Comparison of ENCODE assay signal across 10 cellular contexts in the genomic region with DNA sequence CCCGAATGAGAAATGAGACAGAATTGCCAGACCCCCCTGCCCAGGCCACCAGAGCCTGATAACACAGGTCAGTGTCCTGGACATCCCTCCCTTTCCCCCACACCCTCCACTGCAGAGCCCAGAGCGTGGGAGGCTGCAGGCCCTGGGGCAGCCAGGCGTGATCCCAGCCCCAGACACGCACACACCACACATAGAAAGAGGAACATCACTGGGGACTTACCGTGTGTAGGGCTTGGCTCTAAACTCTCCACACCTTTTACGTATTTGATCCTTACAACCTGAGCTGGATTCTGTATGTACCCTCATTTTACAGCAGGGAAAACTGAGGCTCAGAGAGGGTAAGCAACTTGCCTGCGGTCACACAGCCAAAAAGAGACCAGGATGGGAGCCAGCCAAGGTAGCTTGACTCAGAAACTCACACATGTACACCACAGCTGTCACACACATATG. TPM values are rescaled to one million over a fixed set of nuclear protein-coding genes. Genes with fewer than 3 reads are reported as not detected.
DNase-seq lines count a peak whose midpoint lies in the region; ATAC-seq and TF ChIP-seq lines count a peak whose summit lies in the region.
"Had no signal": no experiment of that assay in that cellular context is flagged by ENCODE, and none has a peak within 500 bp of the region (broad histone marks: within the 10 kb centered on the region; RNA-seq: fewer than 3 reads in every experiment).

No MANE protein-coding gene starts in this region.

- peak; percentile 28 for ATAC-seq in HG03095 (IDR thresholded peaks at IDR 0.05; ENCODE audit: unreplicated experiment)
- no peak for ATAC-seq in stimulated activated effector memory CD8-positive, alpha-beta T cell treated with anti-CD3 and anti-CD28 coated beads, Interleukin-12 subunit alpha, Interleukin-12 subunit beta, amount 100 ng/mL, for 72 hours

- DNase-seq in T-helper 2 cell treated with Interferon-gamma antibody and Interleukin-4, amounts not matched to agents 5 μg/mL and 100 μg/mL, for 36 hours (ENCODE audit: low spot score), result no peak
- no peak for DNase-seq in T-helper 2 cell
- DNase-seq in activated CD4-positive, alpha-beta memory T cell treated with anti-CD3 and anti-CD28 coated beads for 36 hours, result no peak
- no peak for DNase-seq in stimulated activated effector memory CD8-positive, alpha-beta T cell treated with anti-CD3 and anti-CD28 coated beads, Interleukin-12 subunit alpha, Interleukin-12 subunit beta, amount 100 ng/mL, for 72 hours (ENCODE audit: low spot score in 2 of 2)
- no peak for DNase-seq in DMS114 treated with DMSO at 0.1 percent for 48 hours (lab: John Stamatoyannopoulos, UW; ENCODE audit: unreplicated experiment)
- DNase-seq in NCI-H1417 (lab: John Stamatoyannopoulos, UW), result no peak
- DNase-seq in Calu3, result no peak
- DNase-seq: activated CD4-positive, CD25-positive, alpha-beta regulatory T cell had no signal

- CTCF ChIA-PET in activated CD4-positive, alpha-beta memory T cell treated with anti-CD3 and anti-CD28 coated beads for 36 hours (lab: Charles Lee), result interaction anchor here (0.7 to 2.6 kb wide), 4 partner anchors 10 to 126 kb away, joined by 3 to 14 read pairs (median 4); partner anchors contain the start of gene EIF3G
- CTCF ChIA-PET in Calu3 (lab: Charles Lee), result interaction anchor here (0.6 kb wide), 1 partner anchor 18 kb away, joined by 3 read pairs; no protein-coding TSS in a partner anchor

- H3K4me3 Mint-ChIP-seq in T-helper 2 cell treated with Interferon-gamma antibody and Interleukin-4, amounts not matched to agents 5 μg/mL and 100 μg/mL, for 36 hours, result peak overlapping the region; percentile 36
- peak overlapping the region; percentile 48 for H3K4me3 Mint-ChIP-seq in activated CD4-positive, alpha-beta memory T cell treated with anti-CD3 and anti-CD28 coated beads for 36 hours
- peak overlapping the region; percentile 83 for H3K4me3 Mint-ChIP-seq in stimulated activated effector memory CD8-positive, alpha-beta T cell treated with anti-CD3 and anti-CD28 coated beads, Interleukin-12 subunit alpha, Interleukin-12 subunit beta, amount 100 ng/mL, for 72 hours
- no peak overlapping the region for H3K4me3 Mint-ChIP-seq in Calu3 (ENCODE audit: low read depth, unreplicated experiment)

- POLR2A ChIA-PET in activated CD4-positive, alpha-beta memory T cell treated with anti-CD3 and anti-CD28 coated beads for 36 hours (lab: Charles Lee), result interaction anchor here (1.3 to 7.2 kb wide), 2 partner anchors 12 to 97 kb away, joined by 6 to 76 read pairs; no protein-coding TSS in a partner anchor

- no peak for TF ChIP-seq CTCF in Calu3 (IDR thresholded peaks at IDR 0.05; ENCODE audit: unreplicated experiment)

- H3K36me3 Mint-ChIP-seq in T-helper 2 cell treated with Interferon-gamma antibody and Interleukin-4, amounts not matched to agents 5 μg/mL and 100 μg/mL, for 36 hours (ENCODE audit: low read depth), result peaks cover 15% of the 10 kb centered on the region
- peaks cover 19% of the 10 kb centered on the region for H3K36me3 Mint-ChIP-seq in activated CD4-positive, alpha-beta memory T cell treated with anti-CD3 and anti-CD28 coated beads for 36 hours
- peaks cover 58% of the 10 kb centered on the region for H3K36me3 Mint-ChIP-seq in stimulated activated effector memory CD8-positive, alpha-beta T cell treated with anti-CD3 and anti-CD28 coated beads, Interleukin-12 subunit alpha, Interleukin-12 subunit beta, amount 100 ng/mL, for 72 hours
- peaks cover 22% of the 10 kb centered on the region for H3K36me3 Mint-ChIP-seq in Calu3 (ENCODE audit: insufficient read depth, unreplicated experiment)

- peaks cover 49% of the 10 kb centered on the region for H3K4me1 Mint-ChIP-seq in T-helper 2 cell treated with Interferon-gamma antibody and Interleukin-4, amounts not matched to agents 5 μg/mL and 100 μg/mL, for 36 hours (ENCODE audit: low read depth)
- peaks cover 60% of the 10 kb centered on the region for H3K4me1 Mint-ChIP-seq in activated CD4-positive, alpha-beta memory T cell treated with anti-CD3 and anti-CD28 coated beads for 36 hours (ENCODE audit: low read depth)
- peaks cover 63% of the 10 kb centered on the region for H3K4me1 Mint-ChIP-seq in stimulated activated effector memory CD8-positive, alpha-beta T cell treated with anti-CD3 and anti-CD28 coated beads, Interleukin-12 subunit alpha, Interleukin-12 subunit beta, amount 100 ng/mL, for 72 hours
- H3K4me1 Mint-ChIP-seq in Calu3 (ENCODE audit: low read depth, unreplicated experiment), result peaks cover 7% of the 10 kb centered on the region

- BruUV-seq in Calu3 (replicated peaks; lab: Mats Ljungman, UMichigan), result no TSS peak

- no peaks in the 10 kb centered on the region for H3K9me3 Mint-ChIP-seq in T-helper 2 cell treated with Interferon-gamma antibody and Interleukin-4, amounts not matched to agents 5 μg/mL and 100 μg/mL, for 36 hours
- H3K9me3 Mint-ChIP-seq in activated CD4-positive, alpha-beta memory T cell treated with anti-CD3 and anti-CD28 coated beads for 36 hours, result no peaks in the 10 kb centered on the region
- no peaks in the 10 kb centered on the region for H3K9me3 Mint-ChIP-seq in stimulated activated effector memory CD8-positive, alpha-beta T cell treated with anti-CD3 and anti-CD28 coated beads, Interleukin-12 subunit alpha, Interleukin-12 subunit beta, amount 100 ng/mL, for 72 hours
- H3K9me3 Mint-ChIP-seq in Calu3 (ENCODE audit: low read depth, unreplicated experiment), result no peaks in the 10 kb centered on the region

- H3K27ac Mint-ChIP-seq in T-helper 2 cell treated with Interferon-gamma antibody and Interleukin-4, amounts not matched to agents 5 μg/mL and 100 μg/mL, for 36 hours, result peak overlapping the region; percentile 77
- H3K27ac Mint-ChIP-seq in activated CD4-positive, alpha-beta memory T cell treated with anti-CD3 and anti-CD28 coated beads for 36 hours, result peak overlapping the region; percentile 95
- peak overlapping the region; percentile 99 for H3K27ac Mint-ChIP-seq in stimulated activated effector memory CD8-positive, alpha-beta T cell treated with anti-CD3 and anti-CD28 coated beads, Interleukin-12 subunit alpha, Interleukin-12 subunit beta, amount 100 ng/mL, for 72 hours
- H3K27ac Mint-ChIP-seq in Calu3 (ENCODE audit: unreplicated experiment), result no peak overlapping the region

- no peaks in the 10 kb centered on the region for H3K27me3 Mint-ChIP-seq in T-helper 2 cell treated with Interferon-gamma antibody and Interleukin-4, amounts not matched to agents 5 μg/mL and 100 μg/mL, for 36 hours (ENCODE audit: low read depth)
- H3K27me3 Mint-ChIP-seq in activated CD4-positive, alpha-beta memory T cell treated with anti-CD3 and anti-CD28 coated beads for 36 hours, result no peaks in the 10 kb centered on the region
- H3K27me3 Mint-ChIP-seq in Calu3 (ENCODE audit: unreplicated experiment), result peaks cover 35% of the 10 kb centered on the region

- intact Hi-C loops in activated CD4-positive, alpha-beta memory T cell treated with anti-CD3 and anti-CD28 coated beads for 36 hours (cut with micrococcal nuclease), result loop anchor here (10.0 kb wide), 1 partner anchor 462 kb away; the partner anchor contains the start of genes CDKN2D and KRI1
- intact Hi-C loops in Calu3 (cut with micrococcal nuclease; ENCODE audit: unreplicated experiment), result no loop called here

RNA-seq across cellular contexts. Expression of gene ANGPTL6, which starts 0.3 kb away (rescaled TPM):
- total RNA-seq in activated CD4-positive, alpha-beta memory T cell treated with anti-CD3 and anti-CD28 coated beads for 36 hours, result 10 to 100 TPM; 11.8 to 12.4 TPM
- total RNA-seq in Calu3 (2022), result 0.59 and 1.2 TPM in 2 replicates
- total RNA-seq: M059J had no signal

RNA-seq across cellular contexts. Expression of gene PPAN, which starts 3.4 kb away (rescaled TPM):
- 100 to 1,000 TPM in 1 of 2 experiments, 10 to 100 TPM in 1; 99.2 to 107 TPM for total RNA-seq in activated CD4-positive, alpha-beta memory T cell treated with anti-CD3 and anti-CD28 coated beads for 36 hours
- 52.2 and 56.4 TPM in 2 replicates for total RNA-seq in Calu3 (2022)

RNA-seq across cellular contexts. Expression of gene P2RY11, which starts 8.7 kb away (rescaled TPM):
- total RNA-seq in activated CD4-positive, alpha-beta memory T cell treated with anti-CD3 and anti-CD28 coated beads for 36 hours, result 10 to 100 TPM; 28.4 to 29.6 TPM
- total RNA-seq in Calu3 (2022), result 20.7 and 25.2 TPM in 2 replicates

RNA-seq across cellular contexts. Expression of gene SHFL, which starts 16.7 kb away (rescaled TPM):
- total RNA-seq in activated CD4-positive, alpha-beta memory T cell treated with anti-CD3 and anti-CD28 coated beads for 36 hours, result 10 to 100 TPM; 53.5 to 62.9 TPM
- total RNA-seq in Calu3 (2022), result 37.3 and 61.5 TPM in 2 replicates

RNA-seq across cellular contexts. Expression of gene EIF3G, which starts 16.9 kb away (rescaled TPM):
- 100 to 1,000 TPM; 218 to 245 TPM for total RNA-seq in activated CD4-positive, alpha-beta memory T cell treated with anti-CD3 and anti-CD28 coated beads for 36 hours
- total RNA-seq in Calu3 (2022), result 143 and 149 TPM in 2 replicates
